ENCODE assay signal across 17 cellular contexts in the genomic region with DNA sequence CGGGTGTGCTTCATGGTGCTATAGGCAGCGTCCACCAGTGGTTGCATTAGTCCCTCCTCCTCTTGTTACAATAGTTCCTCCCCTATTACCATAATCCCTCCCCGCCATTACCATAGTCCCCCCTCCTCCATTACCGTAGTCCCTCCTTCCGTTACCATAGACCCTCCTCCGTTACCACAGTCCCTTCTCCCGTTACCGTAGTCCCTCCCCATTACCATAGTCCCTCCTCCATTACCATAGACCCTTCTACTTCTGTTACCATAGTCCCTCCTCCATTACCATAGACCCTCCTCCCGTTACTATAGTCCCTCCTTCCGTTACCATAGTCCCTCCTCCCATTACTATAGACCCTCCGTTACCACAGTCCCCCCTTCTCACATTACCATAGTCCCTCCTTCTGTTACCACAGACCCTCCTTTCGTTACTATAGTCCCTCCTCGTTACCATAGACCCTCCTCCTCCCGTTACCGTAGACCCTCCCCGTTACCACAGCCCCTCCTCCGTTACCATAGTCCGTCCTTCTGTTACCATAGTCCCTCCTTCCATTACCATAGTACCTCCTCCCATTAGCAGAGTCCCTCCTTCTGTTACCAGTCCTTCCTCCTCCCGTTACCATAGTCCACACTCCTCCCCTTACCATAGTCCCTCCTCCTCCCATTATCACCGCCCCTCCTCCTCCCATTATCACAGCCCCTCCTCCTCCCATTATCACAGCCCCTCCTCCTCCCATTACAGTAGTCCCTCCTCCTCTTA.
A peak's percentile ranks its signal among the peaks of the same experiment; 100 is the strongest.
DNase-seq lines count a peak whose midpoint lies in the region; ATAC-seq and TF ChIP-seq lines count a peak whose summit lies in the region.
"Had no signal": no experiment of that assay in that cellular context is flagged by ENCODE, and none has a peak within 500 bp of the region (broad histone marks: within the 10 kb centered on the region; RNA-seq: fewer than 3 reads in every experiment).

No MANE protein-coding gene starts in this region.

- H3K36me3 Mint-ChIP-seq in stimulated activated effector memory CD8-positive, alpha-beta T cell treated with anti-CD3 and anti-CD28 coated beads, Interleukin-12 subunit alpha, Interleukin-12 subunit beta, amount 100 ng/mL, for 72 hours: peaks cover 9% of the 10 kb centered on the region
- H3K36me3 Mint-ChIP-seq: natural killer cell treated with Interleukin-12 subunit alpha and Interleukin-12 subunit beta and Interleukin-15 and Interleukin-18, amount 100 ng/mL, for 72 hours had no signal

- H3K27ac ChIP-seq in heart right ventricle: no peak overlapping the region
- no peak overlapping the region for H3K27ac ChIP-seq in iPS-18a (ENCODE audit: low read length)
- H3K27ac ChIP-seq: uterus had no signal

- no peak for TF ChIP-seq CTCF in heart right ventricle (IDR thresholded peaks at IDR 0.05)
- no peak for TF ChIP-seq CTCF in astrocyte of the spinal cord (IDR thresholded peaks at IDR 0.05; ENCODE audit: low read depth, low read length)

- no peak for DNase-seq in heart right ventricle
- DNase-seq in Right ventricle myocardium superior: no peak
- DNase-seq in astrocyte of the spinal cord (ENCODE audit: low read depth, low spot score): peak; percentile 56
- no peak for DNase-seq in stimulated activated effector memory CD8-positive, alpha-beta T cell treated with anti-CD3 and anti-CD28 coated beads, Interleukin-12 subunit alpha, Interleukin-12 subunit beta, amount 100 ng/mL, for 72 hours (ENCODE audit: low spot score in 2 of 2)
- DNase-seq in DMS53 treated with DMSO at 0.1 percent for 48 hours (lab: John Stamatoyannopoulos, UW; ENCODE audit: unreplicated experiment): no peak
- DNase-seq in glomerular visceral epithelial cell (ENCODE audit: extremely low spot score): no peak
- DNase-seq: activated CD8-positive, alpha-beta memory T cell treated with anti-CD3 and anti-CD28 coated beads for 24 hours; CD4-positive, alpha-beta memory T cell; cerebellar nuclear complex; SHP77 treated with DMSO at 0.1 percent for 48 hours; stimulated activated CD4-positive, alpha-beta T cell treated with anti-CD3 and anti-CD28 coated beads, Interleukin-15, amount 100 ng/mL, for 24 hours; T-helper 17 cell; uterus had no signal

- H3K9me3 ChIP-seq in heart right ventricle: no peaks in the 10 kb centered on the region
- no peaks in the 10 kb centered on the region for H3K9me3 ChIP-seq in iPS-18a (ENCODE audit: control insufficient read depth, low read depth, low read length)
- H3K9me3 ChIP-seq: uterus had no signal

- H3K9me3 Mint-ChIP-seq in stimulated activated effector memory CD8-positive, alpha-beta T cell treated with anti-CD3 and anti-CD28 coated beads, Interleukin-12 subunit alpha, Interleukin-12 subunit beta, amount 100 ng/mL, for 72 hours: no peaks in the 10 kb centered on the region
- H3K9me3 Mint-ChIP-seq: CD4-positive, alpha-beta memory T cell; natural killer cell treated with Interleukin-12 subunit alpha and Interleukin-12 subunit beta and Interleukin-15 and Interleukin-18, amount 100 ng/mL, for 72 hours had no signal

- peak overlapping the region; percentile 38 for H3K27ac Mint-ChIP-seq in stimulated activated effector memory CD8-positive, alpha-beta T cell treated with anti-CD3 and anti-CD28 coated beads, Interleukin-12 subunit alpha, Interleukin-12 subunit beta, amount 100 ng/mL, for 72 hours
- H3K27ac Mint-ChIP-seq: natural killer cell treated with Interleukin-12 subunit alpha and Interleukin-12 subunit beta and Interleukin-15 and Interleukin-18, amount 100 ng/mL, for 72 hours; T-helper 17 cell had no signal

- H3K4me1 Mint-ChIP-seq in stimulated activated effector memory CD8-positive, alpha-beta T cell treated with anti-CD3 and anti-CD28 coated beads, Interleukin-12 subunit alpha, Interleukin-12 subunit beta, amount 100 ng/mL, for 72 hours: peaks cover 17% of the 10 kb centered on the region

- H3K27me3 ChIP-seq in heart right ventricle (no peaks in the 10 kb centered on the region), iPS-18a (ENCODE audit: control insufficient read depth, insufficient read depth, low read length) (no peaks in the 10 kb centered on the region)
- H3K27me3 ChIP-seq: uterus had no signal

- H3K4me1 ChIP-seq in heart right ventricle (peaks cover 0 to 4% (median 0%) of the 10 kb centered on the region in 9 donors), iPS-18a (ENCODE audit: control insufficient read depth, low read depth, low read length) (peaks cover 10% of the 10 kb centered on the region)
- H3K4me1 ChIP-seq: uterus had no signal

- H3K36me3 ChIP-seq in heart right ventricle: peaks cover 0 to 8% (median 0%) of the 10 kb centered on the region in 9 donors
- H3K36me3 ChIP-seq in iPS-18a (ENCODE audit: control insufficient read depth, low read depth, low read length): no peaks in the 10 kb centered on the region
- H3K36me3 ChIP-seq: uterus had no signal

- in situ Hi-C loops in astrocyte of the spinal cord (cut with HindIII; ENCODE audit: low sequenced_read_pairs): no loop called here

- intact Hi-C loops in heart right ventricle (cut with DNase I) (no loop called here), Right ventricle myocardium superior (cut with DNase I) (no loop called here)

- H3K9ac ChIP-seq in iPS-18a (ENCODE audit: low read length): no peak overlapping the region

- 77% methylated on average over 20 of the region's 20 CpGs for WGBS in heart right ventricle, 2 donors

- ATAC-seq in heart right ventricle (peak in 7 of 8 donors; percentile 49 to 81 (median 71)), Right ventricle myocardium superior (ENCODE audit: poor library complexity) (no peak), GM21447 (IDR thresholded peaks at IDR 0.05; ENCODE audit: unreplicated experiment) (no peak)
- ATAC-seq in stimulated activated effector memory CD8-positive, alpha-beta T cell treated with anti-CD3 and anti-CD28 coated beads, Interleukin-12 subunit alpha, Interleukin-12 subunit beta, amount 100 ng/mL, for 72 hours: no peak
- ATAC-seq: T-helper 17 cell had no signal

- H3K4me3 Mint-ChIP-seq in stimulated activated effector memory CD8-positive, alpha-beta T cell treated with anti-CD3 and anti-CD28 coated beads, Interleukin-12 subunit alpha, Interleukin-12 subunit beta, amount 100 ng/mL, for 72 hours: no peak overlapping the region
- H3K4me3 Mint-ChIP-seq: natural killer cell treated with Interleukin-12 subunit alpha and Interleukin-12 subunit beta and Interleukin-15 and Interleukin-18, amount 100 ng/mL, for 72 hours; T-helper 17 cell had no signal

- peak overlapping the region in 1 of 10 donors; percentile 10 for H3K4me3 ChIP-seq in heart right ventricle
- peak overlapping the region; percentile 7 for H3K4me3 ChIP-seq in astrocyte of the spinal cord (ENCODE audit: low read depth, low read length)
- H3K4me3 ChIP-seq in iPS-18a (ENCODE audit: low read length): peak overlapping the region; percentile 13
- H3K4me3 ChIP-seq: lung, uterus had no signal

Comparison
In these comparisons a context has a peak if more than half of its experiments do, and no peak if none do; other contexts are left out.
1. ATAC-seq: peak in heart right ventricle (7 of 8); none in Right ventricle myocardium superior (single experiment), stimulated activated effector memory CD8-positive, alpha-beta T cell treated with anti-CD3 and anti-CD28 coated beads, Interleukin-12 subunit alpha, Interleukin-12 subunit beta, amount 100 ng/mL, for 72 hours (single experiment) and GM21447 (single experiment).